ENCODE assay signal across 2 cellular contexts in the genomic region with DNA sequence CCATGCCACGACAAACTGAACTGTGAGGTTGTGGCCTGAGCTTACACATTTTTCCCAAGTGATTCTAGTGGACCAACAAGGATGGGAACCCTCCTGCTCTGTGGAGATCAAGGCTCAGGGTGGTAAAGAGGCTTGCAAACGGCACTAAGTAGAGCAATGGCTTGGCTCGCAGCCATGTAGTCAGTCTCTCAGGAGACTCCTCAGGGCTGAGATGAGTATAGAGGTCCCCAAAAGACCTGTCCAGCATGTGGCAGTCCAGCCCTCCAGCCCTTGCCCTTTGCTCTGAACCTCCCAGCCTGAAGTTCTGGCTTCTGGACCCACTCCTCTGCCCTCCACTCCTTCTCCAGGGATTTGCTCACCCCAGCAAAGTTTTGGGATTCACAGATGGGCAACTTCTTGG.
TF ChIP-seq lines count a peak whose summit lies in the region.

No MANE protein-coding gene starts in this region.

TF ChIP-seq in K562, 482 proteins besides CTCF, POLR2A, EP300 and RAD21:
- no peak for TF ChIP-seq FOXA1 (IDR thresholded peaks at IDR 0.05; ENCODE audit: borderline replicate concordance)
- TF ChIP-seq CREBBP (IDR thresholded peaks at IDR 0.05; ENCODE audit: low read depth, low read length), result no peak
- no peak for TF ChIP-seq PHTF2 (CRISPR knock-in tag; IDR thresholded peaks at IDR 0.05)
- no peak for TF ChIP-seq PCBP1 (IDR thresholded peaks at IDR 0.05; ENCODE audit: low read depth, low read length, poor library complexity, severe bottlenecking)
- no peak for TF ChIP-seq DNMT1 (IDR thresholded peaks at IDR 0.05)
- no peak for TF ChIP-seq DEAF1 (CRISPR knock-in tag; IDR thresholded peaks at IDR 0.05)
- no peak for TF ChIP-seq XRCC3 (IDR thresholded peaks at IDR 0.05)
- TF ChIP-seq KLF10 (CRISPR knock-in tag; IDR thresholded peaks at IDR 0.05), result no peak
- TF ChIP-seq, protein P1, sequence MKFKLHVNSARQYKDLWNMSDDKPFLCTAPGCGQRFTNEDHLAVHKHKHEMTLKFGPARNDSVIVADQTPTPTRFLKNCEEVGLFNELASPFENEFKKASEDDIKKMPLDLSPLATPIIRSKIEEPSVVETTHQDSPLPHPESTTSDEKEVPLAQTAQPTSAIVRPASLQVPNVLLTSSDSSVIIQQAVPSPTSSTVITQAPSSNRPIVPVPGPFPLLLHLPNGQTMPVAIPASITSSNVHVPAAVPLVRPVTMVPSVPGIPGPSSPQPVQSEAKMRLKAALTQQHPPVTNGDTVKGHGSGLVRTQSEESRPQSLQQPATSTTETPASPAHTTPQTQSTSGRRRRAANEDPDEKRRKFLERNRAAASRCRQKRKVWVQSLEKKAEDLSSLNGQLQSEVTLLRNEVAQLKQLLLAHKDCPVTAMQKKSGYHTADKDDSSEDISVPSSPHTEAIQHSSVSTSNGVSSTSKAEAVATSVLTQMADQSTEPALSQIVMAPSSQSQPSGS (CRISPR knock-in tag; IDR thresholded peaks at IDR 0.05), result no peak
- TF ChIP-seq JUND (IDR thresholded peaks at IDR 0.05; ENCODE audit: borderline replicate concordance, low read depth, low read length), result no peak
- TF ChIP-seq JUND (tag; IDR thresholded peaks at IDR 0.05; ENCODE audit: borderline replicate concordance, low read depth, low read length), result no peak
- TF ChIP-seq, protein P2, sequence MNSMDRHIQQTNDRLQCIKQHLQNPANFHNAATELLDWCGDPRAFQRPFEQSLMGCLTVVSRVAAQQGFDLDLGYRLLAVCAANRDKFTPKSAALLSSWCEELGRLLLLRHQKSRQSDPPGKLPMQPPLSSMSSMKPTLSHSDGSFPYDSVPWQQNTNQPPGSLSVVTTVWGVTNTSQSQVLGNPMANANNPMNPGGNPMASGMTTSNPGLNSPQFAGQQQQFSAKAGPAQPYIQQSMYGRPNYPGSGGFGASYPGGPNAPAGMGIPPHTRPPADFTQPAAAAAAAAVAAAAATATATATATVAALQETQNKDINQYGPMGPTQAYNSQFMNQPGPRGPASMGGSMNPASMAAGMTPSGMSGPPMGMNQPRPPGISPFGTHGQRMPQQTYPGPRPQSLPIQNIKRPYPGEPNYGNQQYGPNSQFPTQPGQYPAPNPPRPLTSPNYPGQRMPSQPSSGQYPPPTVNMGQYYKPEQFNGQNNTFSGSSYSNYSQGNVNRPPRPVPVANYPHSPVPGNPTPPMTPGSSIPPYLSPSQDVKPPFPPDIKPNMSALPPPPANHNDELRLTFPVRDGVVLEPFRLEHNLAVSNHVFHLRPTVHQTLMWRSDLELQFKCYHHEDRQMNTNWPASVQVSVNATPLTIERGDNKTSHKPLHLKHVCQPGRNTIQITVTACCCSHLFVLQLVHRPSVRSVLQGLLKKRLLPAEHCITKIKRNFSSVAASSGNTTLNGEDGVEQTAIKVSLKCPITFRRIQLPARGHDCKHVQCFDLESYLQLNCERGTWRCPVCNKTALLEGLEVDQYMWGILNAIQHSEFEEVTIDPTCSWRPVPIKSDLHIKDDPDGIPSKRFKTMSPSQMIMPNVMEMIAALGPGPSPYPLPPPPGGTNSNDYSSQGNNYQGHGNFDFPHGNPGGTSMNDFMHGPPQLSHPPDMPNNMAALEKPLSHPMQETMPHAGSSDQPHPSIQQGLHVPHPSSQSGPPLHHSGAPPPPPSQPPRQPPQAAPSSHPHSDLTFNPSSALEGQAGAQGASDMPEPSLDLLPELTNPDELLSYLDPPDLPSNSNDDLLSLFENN (IDR thresholded peaks at IDR 0.05; ENCODE audit: low read depth in 2 of 2, low read length in 2 of 2), result no peak
- TF ChIP-seq, protein P3, sequence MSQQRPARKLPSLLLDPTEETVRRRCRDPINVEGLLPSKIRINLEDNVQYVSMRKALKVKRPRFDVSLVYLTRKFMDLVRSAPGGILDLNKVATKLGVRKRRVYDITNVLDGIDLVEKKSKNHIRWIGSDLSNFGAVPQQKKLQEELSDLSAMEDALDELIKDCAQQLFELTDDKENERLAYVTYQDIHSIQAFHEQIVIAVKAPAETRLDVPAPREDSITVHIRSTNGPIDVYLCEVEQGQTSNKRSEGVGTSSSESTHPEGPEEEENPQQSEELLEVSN (IDR thresholded peaks at IDR 0.05; ENCODE audit: borderline replicate concordance in 1 of 2, extremely low read depth in 1 of 2, insufficient read depth in 1 of 2, insufficient read length in 1 of 2, low read depth in 1 of 2, low read length in 1 of 2, poor library complexity in 1 of 2, severe bottlenecking in 1 of 2), result no peak
- TF ChIP-seq ZBTB8A (IDR thresholded peaks at IDR 0.05; ENCODE audit: partially characterized antibody), result no peak
- TF ChIP-seq NR2C1 (IDR thresholded peaks at IDR 0.05), result no peak
- TF ChIP-seq NR2C1 (tag; IDR thresholded peaks at IDR 0.05), result no peak
- TF ChIP-seq, protein P4, sequence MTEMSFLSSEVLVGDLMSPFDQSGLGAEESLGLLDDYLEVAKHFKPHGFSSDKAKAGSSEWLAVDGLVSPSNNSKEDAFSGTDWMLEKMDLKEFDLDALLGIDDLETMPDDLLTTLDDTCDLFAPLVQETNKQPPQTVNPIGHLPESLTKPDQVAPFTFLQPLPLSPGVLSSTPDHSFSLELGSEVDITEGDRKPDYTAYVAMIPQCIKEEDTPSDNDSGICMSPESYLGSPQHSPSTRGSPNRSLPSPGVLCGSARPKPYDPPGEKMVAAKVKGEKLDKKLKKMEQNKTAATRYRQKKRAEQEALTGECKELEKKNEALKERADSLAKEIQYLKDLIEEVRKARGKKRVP (CRISPR knock-in tag; IDR thresholded peaks at IDR 0.05), result no peak

TF ChIP-seq in HEK293T, 16 proteins besides CTCF, POLR2A, EP300 and RAD21:
- no peak for TF ChIP-seq LEF1 (IDR thresholded peaks at IDR 0.05; ENCODE audit: borderline replicate concordance)
- TF ChIP-seq, protein P5, sequence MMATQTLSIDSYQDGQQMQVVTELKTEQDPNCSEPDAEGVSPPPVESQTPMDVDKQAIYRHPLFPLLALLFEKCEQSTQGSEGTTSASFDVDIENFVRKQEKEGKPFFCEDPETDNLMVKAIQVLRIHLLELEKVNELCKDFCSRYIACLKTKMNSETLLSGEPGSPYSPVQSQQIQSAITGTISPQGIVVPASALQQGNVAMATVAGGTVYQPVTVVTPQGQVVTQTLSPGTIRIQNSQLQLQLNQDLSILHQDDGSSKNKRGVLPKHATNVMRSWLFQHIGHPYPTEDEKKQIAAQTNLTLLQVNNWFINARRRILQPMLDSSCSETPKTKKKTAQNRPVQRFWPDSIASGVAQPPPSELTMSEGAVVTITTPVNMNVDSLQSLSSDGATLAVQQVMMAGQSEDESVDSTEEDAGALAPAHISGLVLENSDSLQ (IDR thresholded peaks at IDR 0.05), result no peak
- TF ChIP-seq BHLHE40 (IDR thresholded peaks at IDR 0.05; ENCODE audit: borderline replicate concordance), result no peak
- no peak for TF ChIP-seq SP1 (IDR thresholded peaks at IDR 0.05)
- no peak for TF ChIP-seq L3MBTL2 (conservative IDR thresholded peaks at IDR 0.05)
- no peak for TF ChIP-seq ZNF384 (IDR thresholded peaks at IDR 0.05)
- no peak for TF ChIP-seq CTBP1 (IDR thresholded peaks at IDR 0.05; ENCODE audit: borderline replicate concordance)
- TF ChIP-seq HDGF (IDR thresholded peaks at IDR 0.05; ENCODE audit: borderline replicate concordance), result no peak
- TF ChIP-seq ARNT (IDR thresholded peaks at IDR 0.05), result no peak
- no peak for TF ChIP-seq ELF4 (IDR thresholded peaks at IDR 0.05)
- TF ChIP-seq FOXA1 (IDR thresholded peaks at IDR 0.05), result no peak
- no peak for TF ChIP-seq NFRKB (IDR thresholded peaks at IDR 0.05)
- TF ChIP-seq FOXM1 (IDR thresholded peaks at IDR 0.05; ENCODE audit: borderline replicate concordance), result no peak
- TF ChIP-seq TARDBP (IDR thresholded peaks at IDR 0.05), result no peak
